Comparison of ENCODE assay signal across 23 cellular contexts in the genomic region with DNA sequence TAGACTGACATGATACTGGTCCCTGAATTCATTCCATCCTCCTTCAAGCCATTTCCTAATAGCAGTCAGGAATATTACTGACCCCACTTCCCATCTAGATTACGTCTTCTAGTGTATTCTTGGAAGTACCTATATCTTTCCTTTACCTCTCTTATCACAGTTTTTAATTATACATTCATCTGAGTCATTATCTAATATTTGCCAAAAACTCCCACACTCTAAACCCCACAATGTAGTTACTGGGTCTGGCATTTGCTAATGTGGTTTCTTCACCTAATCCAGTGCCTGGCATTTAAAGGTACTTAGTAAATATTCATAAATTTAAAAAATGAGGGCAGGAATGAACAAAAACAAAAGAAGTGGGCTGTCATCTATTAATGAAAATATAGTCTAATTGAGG.
A peak's percentile ranks its signal among the peaks of the same experiment; 100 is the strongest.
DNase-seq lines count a peak whose midpoint lies in the region; ATAC-seq, FAIRE-seq and TF ChIP-seq lines count a peak whose summit lies in the region.
"Had no signal": no experiment of that assay in that cellular context is flagged by ENCODE, and none has a peak within 500 bp of the region (broad histone marks: within the 10 kb centered on the region; RNA-seq: fewer than 3 reads in every experiment).

No MANE protein-coding gene starts in this region.

- 60% methylated on average over 1 of the region's 1 CpG for WGBS in mammary epithelial cell (ENCODE audit: low coverage, missing lambda C conversion rate)

- H3K79me2 ChIP-seq in mammary epithelial cell (ENCODE audit: insufficient read depth, low read length) = no peaks in the 10 kb centered on the region
- H3K79me2 ChIP-seq in Karpas-422 (ENCODE audit: low read length) = no peaks in the 10 kb centered on the region

- no peak for TF ChIP-seq POLR2A in breast epithelium (IDR thresholded peaks at IDR 0.05)

- no peak for FAIRE-seq in bronchial epithelial cell (lab: Jason Lieb, UNC)
- FAIRE-seq: A549, D721Med, GM12878, GM19239 had no signal

- H3K9me2 ChIP-seq in Karpas-422 (replicated peaks; ENCODE audit: insufficient read depth, low read length) = no peaks in the 10 kb centered on the region; the same call in 1 of the 2 replicates

- TF ChIP-seq CTCF in mammary epithelial cell (conservative IDR thresholded peaks at IDR 0.05 in 1 of 2, IDR thresholded peaks at IDR 0.05 in 1 of 2; ENCODE audit: extremely low read depth in 1 of 2, insufficient read depth in 1 of 2, low read depth in 1 of 2, low read length in 2 of 2) (no peak), breast epithelium (IDR thresholded peaks at IDR 0.05) (no peak), bronchial epithelial cell (IDR thresholded peaks at IDR 0.05; ENCODE audit: insufficient read depth, low read length, severe bottlenecking) (no peak), omental fat pad (IDR thresholded peaks at IDR 0.05) (no peak)

- H2AFZ ChIP-seq in mammary epithelial cell (ENCODE audit: low read depth, low read length) = peak overlapping the region; percentile 36
- H2AFZ ChIP-seq in Karpas-422 (ENCODE audit: low read length) = no peak overlapping the region
- H2AFZ ChIP-seq: GM23338 had no signal

- no peaks in the 10 kb centered on the region for H4K20me1 ChIP-seq in mammary epithelial cell (ENCODE audit: insufficient read depth, low read length)
- H4K20me1 ChIP-seq in Karpas-422 (ENCODE audit: insufficient read depth, low read depth, low read length) = no peaks in the 10 kb centered on the region
- H4K20me1 ChIP-seq: BLaER1 treated with 17β-estradiol and CSF1 and Interleukin-3, amounts not matched to agents 10 nM and 100 nM had no signal

- CTCF ChIA-PET in mammary epithelial cell (lab: Charles Lee; ENCODE audit: low non-redundant PET) = no interaction called here

- no peaks in the 10 kb centered on the region for H3K36me3 ChIP-seq in mammary epithelial cell (ENCODE audit: insufficient read depth, low read length)
- H3K36me3 ChIP-seq in breast epithelium = no peaks in the 10 kb centered on the region
- no peaks in the 10 kb centered on the region for H3K36me3 ChIP-seq in bronchial epithelial cell (ENCODE audit: control insufficient read depth, insufficient read depth, low read length)
- H3K36me3 ChIP-seq in Karpas-422 (ENCODE audit: insufficient read depth, low read length) = no peaks in the 10 kb centered on the region
- H3K36me3 ChIP-seq: BE2C; BLaER1 treated with 17β-estradiol and CSF1 and Interleukin-3, amounts not matched to agents 10 nM and 100 nM had no signal

- DNase-seq in mammary epithelial cell = no peak
- DNase-seq in breast epithelium (ENCODE audit: low spot score in 2 of 2) = no peak
- peak; percentile 7 for DNase-seq in bronchial epithelial cell (ENCODE audit: low read depth)
- DNase-seq in omental fat pad (ENCODE audit: low spot score) = no peak
- DNase-seq in NCI-H82 (lab: John Stamatoyannopoulos, UW) = no peak
- no peak for DNase-seq in Karpas-422
- DNase-seq: ACHN; AML-193; BE2C; CD4-positive, alpha-beta T cell; CD8-positive, alpha-beta memory T cell; DMS 273 treated with DMSO at 0.1 percent for 48 hours; DMS79; GDM1; H9 had no signal

- H3K4me2 ChIP-seq in mammary epithelial cell (ENCODE audit: insufficient read depth, low read depth, low read length) (peak overlapping the region; percentile 12), Karpas-422 (ENCODE audit: low read depth, low read length, poor library complexity, severe bottlenecking) (no peak overlapping the region)
- H3K4me2 ChIP-seq: A549; BLaER1 treated with 17β-estradiol and CSF1 and Interleukin-3, amounts not matched to agents 10 nM and 100 nM; GM23338 had no signal

- intact Hi-C loops in mammary epithelial cell (cut with micrococcal nuclease) = no loop called here
- intact Hi-C loops in breast epithelium (cut with DNase I; ENCODE audit: low total_unique reads) = no loop called here

- peaks cover 4% of the 10 kb centered on the region for H3K4me1 ChIP-seq in mammary epithelial cell (ENCODE audit: insufficient read depth, low read length)
- H3K4me1 ChIP-seq in breast epithelium = no peaks in the 10 kb centered on the region
- no peaks in the 10 kb centered on the region for H3K4me1 ChIP-seq in Karpas-422 (ENCODE audit: low read length)
- H3K4me1 ChIP-seq: A549, BE2C had no signal

- H3K4me3 ChIP-seq in mammary epithelial cell (replicated peaks in 1 of 3; ENCODE audit: insufficient read depth in 1 of 3, low read depth in 2 of 3, low read length in 3 of 3) (no peak overlapping the region), breast epithelium (no peak overlapping the region), bronchial epithelial cell (ENCODE audit: low read depth, low read length) (no peak overlapping the region), Karpas-422 (ENCODE audit: low read length) (no peak overlapping the region)
- H3K4me3 ChIP-seq: A549; BLaER1 treated with 17β-estradiol and CSF1 and Interleukin-3, amounts not matched to agents 10 nM and 100 nM; GM12878; GM23338 had no signal

- peak; percentile 56 for ATAC-seq in omental fat pad (ENCODE audit: low FRiP score)
- ATAC-seq: A549, GM12878, GM23338, HCT116 had no signal

- H3K27me3 ChIP-seq in mammary epithelial cell (ENCODE audit: insufficient read depth, low read length) (no peaks in the 10 kb centered on the region), breast epithelium (no peaks in the 10 kb centered on the region), bronchial epithelial cell (ENCODE audit: control insufficient read depth, insufficient read depth, low read length) (no peaks in the 10 kb centered on the region), Karpas-422 (ENCODE audit: low read length) (no peaks in the 10 kb centered on the region)
- H3K27me3 ChIP-seq: BLaER1 treated with 17β-estradiol and CSF1 and Interleukin-3, amounts not matched to agents 10 nM and 100 nM had no signal

- no peaks in the 10 kb centered on the region for H3K9me3 ChIP-seq in mammary epithelial cell (replicated peaks; ENCODE audit: insufficient read depth, low read length)
- no peaks in the 10 kb centered on the region for H3K9me3 ChIP-seq in breast epithelium
- H3K9me3 ChIP-seq in Karpas-422 (ENCODE audit: low read length) = no peaks in the 10 kb centered on the region; the same call in 1 of the 2 replicates
- H3K9me3 ChIP-seq: A549; BE2C; BLaER1 treated with 17β-estradiol and CSF1 and Interleukin-3, amounts not matched to agents 10 nM and 100 nM had no signal

- H3K27ac ChIP-seq in mammary epithelial cell (ENCODE audit: insufficient read depth, low read depth, low read length) (no peak overlapping the region), breast epithelium (no peak overlapping the region), Karpas-422 (ENCODE audit: low read length) (no peak overlapping the region)
- H3K27ac ChIP-seq: 22Rv1; A549; BLaER1 treated with 17β-estradiol and CSF1 and Interleukin-3, amounts not matched to agents 10 nM and 100 nM had no signal

- in situ Hi-C loops in mammary epithelial cell (cut with MboI; ENCODE audit: low sequenced_read_pairs in 2 of 2) = no loop called here

- H3K9ac ChIP-seq in mammary epithelial cell (ENCODE audit: insufficient read depth, low read length) = no peak overlapping the region
- H3K9ac ChIP-seq in Karpas-422 (ENCODE audit: low read length) = no peak overlapping the region
- H3K9ac ChIP-seq: BLaER1 treated with 17β-estradiol and CSF1 and Interleukin-3, amounts not matched to agents 10 nM and 100 nM had no signal

- BruUV-seq in mammary epithelial cell (replicated peaks; lab: Mats Ljungman, UMichigan) = TSS peak; percentile 65

- dilution Hi-C loops in mammary epithelial cell (cut with HindIII; ENCODE audit: low sequenced_read_pairs) = no loop called here
